17 cellular contexts compared by ENCODE assay signal in genomic region chr16:22317625-22318024, GRCh38.
"Had no signal": no experiment of that assay in that cellular context is flagged by ENCODE, and none has a peak within 500 bp of the region (broad histone marks: within the 10 kb centered on the region; RNA-seq: fewer than 3 reads in every experiment).

No MANE protein-coding gene starts in this region.

- H3K4me1 ChIP-seq: lower lobe of right lung, SJSA1, testis had no signal

- H3K27ac Mint-ChIP-seq: activated naive CD8-positive, alpha-beta T cell; mesothelial cell of epicardium had no signal

- H3K4me1 Mint-ChIP-seq: brain, mesothelial cell of epicardium had no signal

- H3K27me3 Mint-ChIP-seq: activated naive CD8-positive, alpha-beta T cell; brain had no signal

- H3K4me3 ChIP-seq: heart right ventricle, lower lobe of right lung, sigmoid colon, SJSA1, spleen, stomach, testis had no signal

- H3K27ac ChIP-seq: epithelial cell of prostate, lower lobe of right lung, sigmoid colon, SJSA1, spleen, stomach, testis had no signal

- H3K27me3 ChIP-seq: heart right ventricle, sigmoid colon, SJSA1, spleen, stomach, testis had no signal

- H3K4me3 Mint-ChIP-seq: activated naive CD8-positive, alpha-beta T cell; brain; mesothelial cell of epicardium had no signal

- H3K36me3 Mint-ChIP-seq: activated naive CD8-positive, alpha-beta T cell had no signal

- H3K9me3 Mint-ChIP-seq: mesothelial cell of epicardium had no signal

- DNase-seq: activated CD4-positive, alpha-beta T cell treated with anti-CD3 and anti-CD28 coated beads, Interleukin-2, amount 50 U/mL, for 48 hours; central memory CD4-positive, alpha-beta T cell; cortex of kidney; effector memory CD4-positive, alpha-beta T cell; foreskin melanocyte; heart right ventricle; left cardiac atrium; lower lobe of right lung; sigmoid colon; spleen; stomach; testis had no signal

- H3K9me3 ChIP-seq: heart right ventricle, lower lobe of right lung, sigmoid colon, SJSA1, spleen, stomach, testis had no signal
